24 cellular contexts compared by ENCODE assay signal in genomic region chr12:132067182-132067581, GRCh38.
DNase-seq lines count a peak whose midpoint lies in the region; ATAC-seq and TF ChIP-seq lines count a peak whose summit lies in the region.
"Had no signal": no experiment of that assay in that cellular context is flagged by ENCODE, and none has a peak within 500 bp of the region (broad histone marks: within the 10 kb centered on the region; RNA-seq: fewer than 3 reads in every experiment).

No MANE protein-coding gene starts in this region.

- H3K27ac ChIP-seq in VCaP = 0 out of 2 replicates have a peak overlapping the region, but pooled peaks have one; percentile 16
- no peak overlapping the region for H3K27ac ChIP-seq in esophagus squamous epithelium
- H3K27ac ChIP-seq: lower lobe of right lung, pancreas, upper lobe of left lung had no signal

- no peak for ATAC-seq in stimulated activated naive B cell treated with anti-CD40 and anti-IgM and Interleukin-4, amounts not matched to agents 10 μg/mL and 1 μg/mL and 100 μg/mL, for 72 hours (replicated peaks)
- ATAC-seq in HG03045 (IDR thresholded peaks at IDR 0.05; ENCODE audit: unreplicated experiment) (no peak), HG02763 (IDR thresholded peaks at IDR 0.05; ENCODE audit: unreplicated experiment) (no peak)
- ATAC-seq: K562 had no signal

- no peaks in the 10 kb centered on the region for H3K4me1 ChIP-seq in esophagus squamous epithelium
- H3K4me1 ChIP-seq: Caco-2, lower lobe of right lung, pancreas, upper lobe of left lung had no signal

- H3K4me1 Mint-ChIP-seq in activated naive CD4-positive, alpha-beta T cell treated with anti-CD3 and anti-CD28 coated beads, Interleukin-2, amount 50 U/mL, for 24 hours = peaks cover 23% of the 10 kb centered on the region
- H3K4me1 Mint-ChIP-seq in activated naive CD4-positive, alpha-beta T cell treated with anti-CD3 and anti-CD28 coated beads for 36 hours (ENCODE audit: low read depth) = peaks cover 18% of the 10 kb centered on the region
- peaks cover 63 to 84% of the 10 kb centered on the region in 2 donors for H3K4me1 Mint-ChIP-seq in stimulated activated naive B cell treated with anti-CD40 and anti-IgM and Interleukin-4, amounts not matched to agents 10 μg/mL and 1 μg/mL and 100 μg/mL, for 72 hours
- H3K4me1 Mint-ChIP-seq: H9 had no signal

- peaks cover 10% of the 10 kb centered on the region for H3K36me3 Mint-ChIP-seq in activated naive CD4-positive, alpha-beta T cell treated with anti-CD3 and anti-CD28 coated beads, Interleukin-2, amount 50 U/mL, for 24 hours
- peaks cover 25% of the 10 kb centered on the region for H3K36me3 Mint-ChIP-seq in activated naive CD4-positive, alpha-beta T cell treated with anti-CD3 and anti-CD28 coated beads for 36 hours (ENCODE audit: low read depth)
- peaks cover 62 to 79% of the 10 kb centered on the region in 2 donors for H3K36me3 Mint-ChIP-seq in stimulated activated naive B cell treated with anti-CD40 and anti-IgM and Interleukin-4, amounts not matched to agents 10 μg/mL and 1 μg/mL and 100 μg/mL, for 72 hours

- no peaks in the 10 kb centered on the region for H3K27me3 Mint-ChIP-seq in activated naive CD4-positive, alpha-beta T cell treated with anti-CD3 and anti-CD28 coated beads, Interleukin-2, amount 50 U/mL, for 24 hours
- H3K27me3 Mint-ChIP-seq in activated naive CD4-positive, alpha-beta T cell treated with anti-CD3 and anti-CD28 coated beads for 36 hours (ENCODE audit: low read depth) = no peaks in the 10 kb centered on the region
- H3K27me3 Mint-ChIP-seq in stimulated activated naive B cell treated with anti-CD40 and anti-IgM and Interleukin-4, amounts not matched to agents 10 μg/mL and 1 μg/mL and 100 μg/mL, for 72 hours = no peaks in the 10 kb centered on the region

- H3K4me3 ChIP-seq in fibroblast of mammary gland (ENCODE audit: control insufficient read depth, low read depth, low read length) (no peak overlapping the region), esophagus squamous epithelium (no peak overlapping the region)
- H3K4me3 ChIP-seq: K562, lower lobe of right lung, pancreas, smooth muscle cell, upper lobe of left lung had no signal

- H3K27me3 ChIP-seq in esophagus squamous epithelium = no peaks in the 10 kb centered on the region
- H3K27me3 ChIP-seq: pancreas, upper lobe of left lung had no signal

- TF ChIP-seq CTCF in VCaP (conservative IDR thresholded peaks at IDR 0.05) (no peak), fibroblast of mammary gland (conservative IDR thresholded peaks at IDR 0.05; ENCODE audit: control insufficient read depth, insufficient read depth, low read depth, low read length) (no peak), esophagus squamous epithelium (IDR thresholded peaks at IDR 0.05) (no peak)

- no peak for DNase-seq in activated naive CD4-positive, alpha-beta T cell treated with anti-CD3 and anti-CD28 coated beads for 36 hours
- DNase-seq in fibroblast of mammary gland (ENCODE audit: low read depth) = peak; percentile 40
- no peak for DNase-seq in stimulated activated naive B cell treated with anti-CD40 and anti-IgM and Interleukin-4, amounts not matched to agents 10 μg/mL and 1 μg/mL and 100 μg/mL, for 72 hours
- no peak for DNase-seq in esophagus squamous epithelium (lab: John Stamatoyannopoulos, UW)
- DNase-seq: C1 segment of cervical spinal cord, Caco-2, GF-D8, H9, kidney, lower lobe of right lung, MM.1S, NCI-H1417, NCI-H2029 treated with DMSO at 0.1 percent for 48 hours, NCI-H526 treated with DMSO at 0.1 percent for 48 hours, pancreas, retina, T-helper 1 cell had no signal

- CTCF ChIA-PET in activated naive CD4-positive, alpha-beta T cell treated with anti-CD3 and anti-CD28 coated beads for 36 hours (lab: Charles Lee) = no interaction called here

- H3K9me3 Mint-ChIP-seq in activated naive CD4-positive, alpha-beta T cell treated with anti-CD3 and anti-CD28 coated beads, Interleukin-2, amount 50 U/mL, for 24 hours = no peaks in the 10 kb centered on the region
- H3K9me3 Mint-ChIP-seq in activated naive CD4-positive, alpha-beta T cell treated with anti-CD3 and anti-CD28 coated beads for 36 hours = no peaks in the 10 kb centered on the region
- H3K9me3 Mint-ChIP-seq in stimulated activated naive B cell treated with anti-CD40 and anti-IgM and Interleukin-4, amounts not matched to agents 10 μg/mL and 1 μg/mL and 100 μg/mL, for 72 hours = no peaks in the 10 kb centered on the region
- H3K9me3 Mint-ChIP-seq: H9 had no signal

- 75% methylated on average over 1 of the region's 7 CpGs; no CpG with 5 or more reads in 1 of the 2 donors for WGBS in esophagus squamous epithelium, 2 donors

- H3K36me3 ChIP-seq in esophagus squamous epithelium = peaks cover 31 to 100% (median 38%) of the 10 kb centered on the region in 3 donors

- H3K27ac Mint-ChIP-seq in activated naive CD4-positive, alpha-beta T cell treated with anti-CD3 and anti-CD28 coated beads, Interleukin-2, amount 50 U/mL, for 24 hours = peak overlapping the region; percentile 4
- no peak overlapping the region for H3K27ac Mint-ChIP-seq in activated naive CD4-positive, alpha-beta T cell treated with anti-CD3 and anti-CD28 coated beads for 36 hours
- no peak overlapping the region for H3K27ac Mint-ChIP-seq in stimulated activated naive B cell treated with anti-CD40 and anti-IgM and Interleukin-4, amounts not matched to agents 10 μg/mL and 1 μg/mL and 100 μg/mL, for 72 hours
- H3K27ac Mint-ChIP-seq: H9 had no signal

- intact Hi-C loops in activated naive CD4-positive, alpha-beta T cell treated with anti-CD3 and anti-CD28 coated beads for 36 hours (cut with micrococcal nuclease) = no loop called here
- intact Hi-C loops in esophagus squamous epithelium (cut with DNase I) = no loop called here

- TF ChIP-seq POLR2A in esophagus squamous epithelium (IDR thresholded peaks at IDR 0.05) = no peak

- H3K4me3 Mint-ChIP-seq in activated naive CD4-positive, alpha-beta T cell treated with anti-CD3 and anti-CD28 coated beads, Interleukin-2, amount 50 U/mL, for 24 hours = no peak overlapping the region
- no peak overlapping the region for H3K4me3 Mint-ChIP-seq in activated naive CD4-positive, alpha-beta T cell treated with anti-CD3 and anti-CD28 coated beads for 36 hours
- H3K4me3 Mint-ChIP-seq in stimulated activated naive B cell treated with anti-CD40 and anti-IgM and Interleukin-4, amounts not matched to agents 10 μg/mL and 1 μg/mL and 100 μg/mL, for 72 hours = peak overlapping the region; percentile 6 to 28
- H3K4me3 Mint-ChIP-seq: H9 had no signal

- H3K9me3 ChIP-seq in esophagus squamous epithelium = no peaks in the 10 kb centered on the region
- H3K9me3 ChIP-seq: Caco-2, lower lobe of right lung, pancreas, upper lobe of left lung had no signal

Comparison
In these comparisons a context has a peak if more than half of its experiments do, and no peak if none do; other contexts are left out.
1. H3K4me3 Mint-ChIP-seq: peak in stimulated activated naive B cell treated with anti-CD40 and anti-IgM and Interleukin-4, amounts not matched to agents 10 μg/mL and 1 μg/mL and 100 μg/mL, for 72 hours (2 of 2); none in activated naive CD4-positive, alpha-beta T cell treated with anti-CD3 and anti-CD28 coated beads, Interleukin-2, amount 50 U/mL, for 24 hours (single experiment) and activated naive CD4-positive, alpha-beta T cell treated with anti-CD3 and anti-CD28 coated beads for 36 hours (single experiment).